8 cellular contexts compared by ENCODE assay signal in the genomic region with DNA sequence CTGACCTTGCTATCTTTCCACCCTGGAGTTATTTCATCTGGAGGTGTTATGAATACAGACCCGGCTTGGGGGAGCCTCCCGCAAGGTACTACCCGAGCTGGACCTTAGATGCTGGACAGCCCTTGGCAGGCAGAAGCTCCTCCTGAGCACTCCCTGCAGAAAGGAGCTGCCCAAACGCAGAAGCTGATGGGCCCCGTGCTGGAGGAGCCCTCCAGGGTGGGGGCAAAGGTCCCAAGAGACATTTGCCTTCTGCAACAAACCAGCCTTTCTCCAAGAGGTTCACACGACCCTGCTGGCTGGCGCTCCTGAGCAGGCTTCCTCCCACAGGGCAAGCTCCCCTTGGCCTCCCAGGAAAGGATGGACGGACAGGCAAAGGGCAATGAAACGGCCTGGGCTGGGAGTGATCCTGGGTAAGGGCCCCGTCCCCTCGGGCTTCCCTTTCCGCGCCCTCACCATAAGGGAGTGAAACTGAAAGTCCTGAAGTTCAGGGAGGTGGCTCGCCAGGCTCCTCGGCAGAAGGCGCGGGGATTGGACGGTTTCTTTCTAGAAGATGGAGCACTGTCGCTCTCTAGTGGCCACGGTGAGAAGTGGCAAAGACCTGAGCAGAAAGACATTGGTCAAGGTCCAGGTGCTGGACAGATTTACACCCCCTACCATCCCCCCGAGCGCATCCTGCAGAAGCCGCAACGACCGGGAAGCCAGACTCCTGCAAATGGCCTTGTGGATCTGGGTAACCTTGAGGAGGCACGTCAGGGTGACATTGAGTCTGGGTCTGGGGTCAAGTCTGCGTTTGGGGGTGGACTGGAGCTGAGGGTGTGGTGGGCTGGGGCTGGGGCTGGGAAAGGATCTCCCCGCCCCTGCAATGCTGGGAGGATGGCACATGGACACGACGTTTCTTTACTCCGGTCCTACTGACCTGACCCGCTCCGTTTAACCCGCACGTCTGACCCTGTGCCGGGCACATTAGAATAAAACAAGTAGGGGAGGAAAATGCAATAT. TPM values are rescaled to one million over a fixed set of nuclear protein-coding genes. Genes with fewer than 3 reads are reported as not detected.
DNase-seq lines count a peak whose midpoint lies in the region; ATAC-seq, FAIRE-seq and TF ChIP-seq lines count a peak whose summit lies in the region.

No MANE protein-coding gene starts in this region.

- H3K27ac ChIP-seq in A549 (peak overlapping the region; percentile 67 to 81), kidney (ENCODE audit: low read depth in 2 of 2, low read length in 2 of 2) (peak overlapping the region; percentile 57 to 79)

- peaks cover 24% of the 10 kb centered on the region for H3K4me1 Mint-ChIP-seq in central memory CD8-positive, alpha-beta T cell

- peak overlapping the region; percentile 98 for H3K27ac Mint-ChIP-seq in central memory CD8-positive, alpha-beta T cell (ENCODE audit: low read depth)

- peak; percentile 98 to 99 for TF ChIP-seq RAD21 in A549 (conservative IDR thresholded peaks at IDR 0.05 in 1 of 2, IDR thresholded peaks at IDR 0.05 in 1 of 2)

- H3K9ac ChIP-seq in kidney (ENCODE audit: low read length in 2 of 2), result peak overlapping the region; percentile 74 to 75

- H3K4me2 ChIP-seq in A549, result peak overlapping the region; percentile 91

- no peak for FAIRE-seq in A549 (lab: Jason Lieb, UNC)
- peak; percentile 76 for FAIRE-seq in kidney (lab: Jason Lieb, UNC)

- TF ChIP-seq CTCF in A549 (IDR thresholded peaks at IDR 0.05) (peak; percentile 92), kidney (IDR thresholded peaks at IDR 0.05; ENCODE audit: borderline replicate concordance, extremely low read depth, insufficient read depth) (peak; percentile 97)

- no peak for TF ChIP-seq EP300 in A549 (IDR thresholded peaks at IDR 0.05)

- intact Hi-C loops in kidney (cut with DNase I), result loop anchor here (5.0 kb wide), 1 partner anchor 215 kb away; no protein-coding TSS in a partner anchor

- H3K4me1 ChIP-seq in A549 (peaks cover 8% of the 10 kb centered on the region; the same call in 2 of the 3 replicates), kidney (ENCODE audit: control insufficient read depth in 1 of 2, insufficient read depth in 1 of 2, low read depth in 1 of 2, low read length in 2 of 2) (peaks cover 7 to 24% of the 10 kb centered on the region in 2 donors)

- no peaks in the 10 kb centered on the region for H3K9me3 Mint-ChIP-seq in central memory CD8-positive, alpha-beta T cell

- 22% methylated on average over 24 of the region's 36 CpGs for WGBS in A549 (ENCODE audit: missing lambda C conversion rate)

- POLR2A ChIA-PET in A549 (lab: Yijun Ruan, JAX), result interaction anchor here (1.3 kb wide), 1 partner anchor 10 kb away, joined by 3 read pairs; no protein-coding TSS in a partner anchor

- no peak for TF ChIP-seq POLR2A in A549 (IDR thresholded peaks at IDR 0.05; ENCODE audit: low read length)

- no peaks in the 10 kb centered on the region for H3K9me3 ChIP-seq in A549
- H3K9me3 ChIP-seq in kidney (ENCODE audit: control insufficient read depth in 1 of 2, low read length in 2 of 2), result no peaks in the 10 kb centered on the region

- H3K4me3 ChIP-seq in A549 (peak overlapping the region; percentile 43), kidney (ENCODE audit: low read length in 2 of 2) (peak overlapping the region; percentile 79 to 91)

- CTCF ChIA-PET in A549 (lab: Yijun Ruan, JAX), result interaction anchor here (0.5 to 6.5 kb wide), 79 partner anchors 9 to 1663 kb away, joined by 3 to 198 read pairs (median 4); partner anchors contain the start of gene NEURL1B

- H3K4me3 Mint-ChIP-seq in central memory CD8-positive, alpha-beta T cell, result peak overlapping the region; percentile 97

- H3K27me3 Mint-ChIP-seq in central memory CD8-positive, alpha-beta T cell, result peaks cover 19% of the 10 kb centered on the region

- peaks cover 3% of the 10 kb centered on the region for H3K36me3 Mint-ChIP-seq in central memory CD8-positive, alpha-beta T cell (ENCODE audit: insufficient read depth)

- no peaks in the 10 kb centered on the region for H3K36me3 ChIP-seq in kidney (ENCODE audit: control insufficient read depth in 1 of 2, insufficient read depth in 2 of 2, low read length in 2 of 2)

- ATAC-seq in A549 (peak; percentile 83 to 90), GM18519 (IDR thresholded peaks at IDR 0.05; ENCODE audit: low FRiP score, unreplicated experiment) (peak; percentile 64), HG03108 (IDR thresholded peaks at IDR 0.05; ENCODE audit: unreplicated experiment) (peak; percentile 83)
- ATAC-seq in central memory CD8-positive, alpha-beta T cell (replicated peaks; ENCODE audit: extremely low read depth, poor library complexity, severe bottlenecking), result peak; percentile 91

- DNase-seq in A549 (ENCODE audit: low read depth in 1 of 2, low spot score in 1 of 2), result peak; percentile 80 to 84
- DNase-seq in NCI-H226, result peak; percentile 66
- peak; percentile 63 for DNase-seq in activated CD4-positive, CD25-positive, alpha-beta regulatory T cell treated with anti-CD3 and anti-CD28 coated beads, Interleukin-2, amount 50 U/mL, for 16 hours (ENCODE audit: low read depth, low spot score)
- peak; percentile 72 to 75 for DNase-seq in central memory CD8-positive, alpha-beta T cell (ENCODE audit: low spot score in 2 of 2)
- DNase-seq in kidney, result peak; percentile 95
- peak; percentile 54 to 62 for DNase-seq in stimulated activated CD4-positive, alpha-beta T cell treated with anti-CD3 and anti-CD28 coated beads, Interleukin-15, amount 100 ng/mL, for 1 hour (ENCODE audit: low read depth in 1 of 2, low spot score in 1 of 2)

TF ChIP-seq in A549, 52 proteins besides CTCF, POLR2A, EP300 and RAD21:
- TF ChIP-seq SMC3 (IDR thresholded peaks at IDR 0.05) (peak; percentile 97), FOSL2 (IDR thresholded peaks at IDR 0.05) (no peak), FOSL2 (CRISPR knock-in tag; IDR thresholded peaks at IDR 0.05) (no peak)
TF ChIP-seq in A549: peak in this region for 1.

RNA-seq across cellular contexts. Expression of gene NEURL1B, which starts 56.4 kb away (rescaled TPM):
- 0.89 and 1.3 TPM in 2 replicates for polyA plus RNA-seq in A549 (2011; rRNA removed)
- 0.71 and 1.0 TPM in 2 replicates for polyA plus RNA-seq in A549 (2012; cell fraction: cytosol; rRNA removed)
- 2.4 and 3.2 TPM in 2 replicates for polyA plus RNA-seq in A549 (2012; cell fraction: nucleus; rRNA removed)
- 1.8 to 2.2 TPM (median 2.1 TPM) in 3 replicates for polyA plus RNA-seq in A549 (2017; fragmentation: RNase III; extraction: RNeasy Plus Mini Kit Qiagen cat#74134 plus additional on column Dnase treatment)
- 2.1 and 2.6 TPM in 2 replicates for polyA minus RNA-seq in A549 (2011; rRNA and poly(A)+ RNA removed)
- 42.6 TPM for total RNA-seq in kidney
- 5.4 TPM for polyA plus RNA-seq in kidney (ENCODE audit: insufficient read depth, low read depth, low replicate concordance)

Comparison
In these comparisons a context has a peak if more than half of its experiments do, and no peak if none do; other contexts are left out.
1. Peak in every context shown above with its lines: DNase-seq, ATAC-seq, H3K4me3 ChIP-seq and H3K27ac ChIP-seq.